Comparison of ENCODE assay signal across 8 cellular contexts in the genomic region with DNA sequence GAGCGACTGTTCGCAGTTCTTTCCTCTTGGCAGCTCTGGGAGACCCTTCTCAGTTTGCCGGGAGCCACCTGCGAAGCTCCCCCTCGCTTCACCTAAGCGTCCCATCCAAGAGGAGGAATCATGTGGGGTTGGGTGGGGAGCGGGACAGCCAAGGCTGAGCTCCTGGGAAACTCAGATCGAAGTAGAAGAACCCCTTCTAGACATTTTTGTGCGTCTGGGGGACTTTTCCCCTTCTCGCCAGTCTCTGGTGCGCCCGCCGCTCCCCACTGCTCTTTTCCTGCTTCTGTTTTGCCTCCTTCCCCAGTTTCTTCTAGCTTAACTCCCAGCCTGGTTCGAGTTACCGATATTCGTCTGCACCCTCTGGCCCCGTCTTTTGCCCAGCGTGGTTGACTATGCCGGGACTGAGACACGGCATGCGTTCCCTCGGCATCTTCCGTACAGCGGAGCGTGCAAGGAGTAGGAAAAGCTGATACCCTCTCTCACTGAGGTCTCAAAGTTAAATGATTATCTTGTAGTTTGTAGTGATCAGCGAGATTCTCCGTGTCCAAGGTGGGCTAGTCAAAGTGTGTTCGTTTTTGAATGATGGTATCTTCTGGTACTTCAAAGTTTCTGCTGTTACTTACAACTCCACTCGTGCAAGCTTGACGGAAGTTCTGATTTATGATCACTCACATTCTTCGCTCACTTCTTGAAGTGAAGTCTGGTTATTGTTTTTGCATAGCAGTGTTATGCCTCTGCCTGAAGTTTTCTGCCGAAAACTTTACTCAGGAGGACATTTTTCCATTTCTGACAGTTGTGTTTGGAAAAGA. TPM values are rescaled to one million over a fixed set of nuclear protein-coding genes. Genes with fewer than 3 reads are reported as not detected.
DNase-seq lines count a peak whose midpoint lies in the region; ATAC-seq and TF ChIP-seq lines count a peak whose summit lies in the region.

No MANE protein-coding gene starts in this region.

- no peaks in the 10 kb centered on the region for H3K36me3 ChIP-seq in CD8-positive, alpha-beta memory T cell (ENCODE audit: insufficient read depth, low read length)
- H3K36me3 ChIP-seq in HUES64 (ENCODE audit: insufficient read depth, low read length) (no peaks in the 10 kb centered on the region), spleen (no peaks in the 10 kb centered on the region)

- no peaks in the 10 kb centered on the region for H3K9me3 ChIP-seq in CD8-positive, alpha-beta memory T cell (ENCODE audit: low read length)
- no peaks in the 10 kb centered on the region for H3K9me3 ChIP-seq in HUES64 (ENCODE audit: insufficient read depth, low read depth, low read length)
- no peaks in the 10 kb centered on the region for H3K9me3 ChIP-seq in spleen

- peaks cover 0 to 2% (median 0%) of the 10 kb centered on the region in 5 donors for H3K9me3 Mint-ChIP-seq in CD8-positive, alpha-beta memory T cell
- H3K9me3 Mint-ChIP-seq in MCF 10A (ENCODE audit: unreplicated experiment), result no peaks in the 10 kb centered on the region

- CTCF ChIA-PET in CD8-positive, alpha-beta memory T cell (lab: Charles Lee), result interaction anchor here (0.7 to 1.6 kb wide), 7 partner anchors 11 to 309 kb away, joined by 3 to 5 read pairs (median 4); no protein-coding TSS in a partner anchor
- CTCF ChIA-PET in MCF 10A (lab: Yijun Ruan, JAX), result interaction anchor here (0.7 to 1.7 kb wide), 7 partner anchors 29 to 318 kb away, joined by 3 to 8 read pairs (median 3); no protein-coding TSS in a partner anchor

- peak; percentile 15 to 61 (median 39) for DNase-seq in CD8-positive, alpha-beta memory T cell
- peak; percentile 3 for DNase-seq in T-helper 22 cell (ENCODE audit: low read depth)
- DNase-seq in MCF 10A (ENCODE audit: unreplicated experiment), result peak; percentile 54
- DNase-seq in iPS-NIHi7 (ENCODE audit: extremely low spot score), result peak; percentile 30
- DNase-seq in spleen, result peak; percentile 85

- peak; percentile 20 for ATAC-seq in GM21360 (IDR thresholded peaks at IDR 0.05; ENCODE audit: unreplicated experiment)
- ATAC-seq in GM18861 (IDR thresholded peaks at IDR 0.05; ENCODE audit: unreplicated experiment), result no peak

- H3K27ac Mint-ChIP-seq in CD8-positive, alpha-beta memory T cell, result peak overlapping the region; percentile 91 to 100 (median 98)
- H3K27ac Mint-ChIP-seq in MCF 10A (ENCODE audit: low read depth, unreplicated experiment), result peak overlapping the region; percentile 99

- H3K4me1 Mint-ChIP-seq in CD8-positive, alpha-beta memory T cell, result peaks cover 47 to 67% (median 60%) of the 10 kb centered on the region in 3 donors
- H3K4me1 Mint-ChIP-seq in MCF 10A (ENCODE audit: insufficient read depth, unreplicated experiment), result peaks cover 19% of the 10 kb centered on the region

- peak overlapping the region; percentile 94 for H3K4me3 ChIP-seq in CD8-positive, alpha-beta memory T cell (ENCODE audit: low read length)
- H3K4me3 ChIP-seq in HUES64 (ENCODE audit: low read length) (peak overlapping the region; percentile 66), spleen (peak overlapping the region; percentile 69 to 92 (median 82))

- TF ChIP-seq POLR2A in spleen (IDR thresholded peaks at IDR 0.05), result no peak

- TF ChIP-seq CTCF in MCF 10A (IDR thresholded peaks at IDR 0.05; ENCODE audit: unreplicated experiment) (no peak), spleen (IDR thresholded peaks at IDR 0.05 in 8 of 11, conservative IDR thresholded peaks at IDR 0.05 in 3 of 11) (no peak)

- peaks cover 30% of the 10 kb centered on the region for H3K4me1 ChIP-seq in CD8-positive, alpha-beta memory T cell (ENCODE audit: insufficient read depth, low read length)
- no peaks in the 10 kb centered on the region for H3K4me1 ChIP-seq in HUES64 (ENCODE audit: insufficient read depth, low read length)
- peaks cover 11 to 48% (median 38%) of the 10 kb centered on the region in 6 donors for H3K4me1 ChIP-seq in spleen

- WGBS in HUES64, result 2% methylated on average over 29 of the region's 32 CpGs
- 0 to 2% (median 1%) methylated on average over 31 to 32 of the region's 32 CpGs for WGBS in spleen, 5 donors

- intact Hi-C loops in MCF 10A (cut with micrococcal nuclease), result no loop called here
- intact Hi-C loops in spleen (cut with DNase I; ENCODE audit: low total_unique reads), result loop anchor here (10.0 kb wide), 1 partner anchor 188 kb away; no protein-coding TSS in a partner anchor

- peak overlapping the region; percentile 99 for H3K27ac ChIP-seq in CD8-positive, alpha-beta memory T cell (ENCODE audit: low read depth, low read length)
- no peak overlapping the region; the same call in 1 of the 2 replicates for H3K27ac ChIP-seq in HUES64 (ENCODE audit: low read depth, low read length)
- peak overlapping the region; percentile 94 to 99 (median 96) for H3K27ac ChIP-seq in spleen

- H3K36me3 Mint-ChIP-seq in CD8-positive, alpha-beta memory T cell, result peaks cover 0 to 15% (median 2%) of the 10 kb centered on the region in 3 donors
- H3K36me3 Mint-ChIP-seq in MCF 10A (ENCODE audit: insufficient read depth, unreplicated experiment), result no peaks in the 10 kb centered on the region

- BruUV-seq in MCF 10A (replicated peaks; lab: Mats Ljungman, UMichigan), result TSS peak; percentile 16

- no peaks in the 10 kb centered on the region for H3K27me3 ChIP-seq in CD8-positive, alpha-beta memory T cell (ENCODE audit: insufficient read depth, low read length, poor library complexity, severe bottlenecking)
- H3K27me3 ChIP-seq in HUES64 (ENCODE audit: insufficient read depth, low read length) (0 out of 2 replicates have a peak, but pooled peaks cover 4% of the 10 kb centered on the region), spleen (replicated peaks in 1 of 7) (no peaks in the 10 kb centered on the region)

- H3K27me3 Mint-ChIP-seq in CD8-positive, alpha-beta memory T cell, result no peaks in the 10 kb centered on the region
- no peaks in the 10 kb centered on the region for H3K27me3 Mint-ChIP-seq in MCF 10A (ENCODE audit: insufficient read depth, unreplicated experiment)

- POLR2A ChIA-PET in CD8-positive, alpha-beta memory T cell (lab: Charles Lee), result interaction anchor here (0.5 to 2.1 kb wide), 8 partner anchors 14 to 1552 kb away, joined by 3 to 27 read pairs (median 4); partner anchors contain the start of gene PPM1B
- POLR2A ChIA-PET in MCF 10A (lab: Yijun Ruan, JAX), result interaction anchor here (0.6 to 4.9 kb wide), 28 partner anchors 9 to 767 kb away, joined by 3 to 48 read pairs (median 5); partner anchors contain the start of genes LRPPRC, PPM1B and THADA

- H3K4me3 Mint-ChIP-seq in CD8-positive, alpha-beta memory T cell, result peak overlapping the region; percentile 92 to 98 (median 98)
- peak overlapping the region; percentile 84 for H3K4me3 Mint-ChIP-seq in MCF 10A (ENCODE audit: unreplicated experiment)

- H3K9ac ChIP-seq in HUES64 (ENCODE audit: low read depth, low read length), result peak overlapping the region; percentile 60

RNA-seq across cellular contexts. Expression of gene CAMKMT, which starts 0.7 kb away (rescaled TPM):
- total RNA-seq in CD8-positive, alpha-beta memory T cell, result 10 to 100 TPM; 11.4 to 11.7 TPM
- 14.0 TPM for polyA plus RNA-seq in CD8-positive, alpha-beta memory T cell
- polyA plus RNA-seq in HUES64 (2013, experiment 1 of 2), result 12.4 TPM
- polyA plus RNA-seq in HUES64 (2013, experiment 2 of 2), result 15.8 TPM
- total RNA-seq in MCF 10A (2022), result 9.9 and 14.4 TPM in 2 replicates
- total RNA-seq in spleen, result 10 to 100 TPM in 6 of 7 donors, 1 to 10 TPM in 1; 8.1 to 26.1 (median 11.1) TPM
- 1 to 10 TPM; 4.1 to 4.5 (median 4.4) TPM for polyA plus RNA-seq in spleen

RNA-seq across cellular contexts. Expression of gene PREPL, which starts 1.1 kb away (rescaled TPM):
- 10 to 100 TPM; 37.0 to 37.5 TPM for total RNA-seq in CD8-positive, alpha-beta memory T cell
- 21.1 TPM for polyA plus RNA-seq in CD8-positive, alpha-beta memory T cell
- polyA plus RNA-seq in HUES64 (2013, experiment 1 of 2), result 23.6 TPM
- 27.3 TPM for polyA plus RNA-seq in HUES64 (2013, experiment 2 of 2)
- total RNA-seq in MCF 10A (2022) (53.0 and 70.0 TPM in 2 replicates), spleen (10 to 100 TPM; 20.8 to 34.4 (median 29.2) TPM)
- 1 to 10 TPM; 4.0 to 8.3 (median 7.0) TPM for polyA plus RNA-seq in spleen

Comparison
In these comparisons a context has a peak if more than half of its experiments do, and no peak if none do; other contexts are left out.
1. DNase-seq: peak in every context shown above with its lines; median percentile 85 in spleen; 54 in MCF 10A; 39 in CD8-positive, alpha-beta memory T cell; 30 in iPS-NIHi7; 3 in T-helper 22 cell.